ENCODE assay signal across 8 cellular contexts in genomic region chr12:8698132-8698829, GRCh38. TPM values are rescaled to one million over a fixed set of nuclear protein-coding genes. Genes with fewer than 3 reads are reported as not detected.
DNase-seq lines count a peak whose midpoint lies in the region; ATAC-seq and TF ChIP-seq lines count a peak whose summit lies in the region.

No MANE protein-coding gene starts in this region.

- no peaks in the 10 kb centered on the region for H3K79me2 ChIP-seq in fibroblast of lung (ENCODE audit: control insufficient read depth, insufficient read depth, low read length)

- peak overlapping the region; percentile 79 for H3K27ac ChIP-seq in fibroblast of lung (ENCODE audit: insufficient read depth, low read length)
- H3K27ac ChIP-seq in thoracic aorta, result peak overlapping the region; percentile 99

- peak overlapping the region; percentile 73 for H3K4me2 ChIP-seq in fibroblast of lung (ENCODE audit: extremely low read depth, insufficient read depth, low read length)

- H3K4me1 Mint-ChIP-seq in nephron, result peaks cover 49% of the 10 kb centered on the region

- H3K36me3 ChIP-seq in fibroblast of lung (ENCODE audit: control insufficient read depth, insufficient read depth, low read length) (no peaks in the 10 kb centered on the region), thoracic aorta (no peaks in the 10 kb centered on the region)

- peak; percentile 20 for DNase-seq in GDM1 (lab: John Stamatoyannopoulos, UW)
- DNase-seq in NCI-H345 treated with DMSO at 0.1 percent for 48 hours (lab: John Stamatoyannopoulos, UW; ENCODE audit: unreplicated experiment), result peak; percentile 12
- peak; percentile 24 for DNase-seq in activated T-helper 1 cell treated with Interleukin-2 at 50 U/mL for 16 hours (ENCODE audit: low read depth)
- peak; percentile 27 to 55 for DNase-seq in fibroblast of lung (ENCODE audit: low read depth in 2 of 2)
- no peak for DNase-seq in thoracic aorta (ENCODE audit: low spot score)
- DNase-seq in HPDE6-E6E7 (ENCODE audit: extremely low spot score), result no peak

- peak overlapping the region; percentile 91 for H3K9ac ChIP-seq in fibroblast of lung (ENCODE audit: insufficient read depth, low read length)

- H2AFZ ChIP-seq in fibroblast of lung (ENCODE audit: low read length), result peak overlapping the region; percentile 77

- peak overlapping the region; percentile 84 to 96 (median 87) for H3K27ac Mint-ChIP-seq in nephron

- H3K27me3 Mint-ChIP-seq in nephron (ENCODE audit: low read depth), result no peaks in the 10 kb centered on the region

- TF ChIP-seq CTCF in fibroblast of lung (conservative IDR thresholded peaks at IDR 0.05 in 1 of 2, IDR thresholded peaks at IDR 0.05 in 1 of 2; ENCODE audit: low read depth in 1 of 2, low read length in 2 of 2) (no peak), nephron (IDR thresholded peaks at IDR 0.05; ENCODE audit: unreplicated experiment in 3 of 3) (no peak), thoracic aorta (IDR thresholded peaks at IDR 0.05) (no peak)

- no peaks in the 10 kb centered on the region for H3K27me3 ChIP-seq in fibroblast of lung (ENCODE audit: control insufficient read depth, insufficient read depth, low read length)
- H3K27me3 ChIP-seq in thoracic aorta (replicated peaks; ENCODE audit: insufficient read depth), result no peaks in the 10 kb centered on the region

- H3K9me3 Mint-ChIP-seq in nephron, result no peaks in the 10 kb centered on the region

- no peaks in the 10 kb centered on the region for H3K4me1 ChIP-seq in fibroblast of lung (ENCODE audit: control insufficient read depth, extremely low read depth, insufficient read depth, low read length)
- H3K4me1 ChIP-seq in thoracic aorta (ENCODE audit: control insufficient read depth in 1 of 2, low read depth in 2 of 2), result peaks cover 13 to 43% of the 10 kb centered on the region in 2 donors

- peak overlapping the region; percentile 79 to 90 (median 82) for H3K4me3 ChIP-seq in fibroblast of lung (replicated peaks in 1 of 4; ENCODE audit: control extremely low read depth in 1 of 4, insufficient read depth in 1 of 4, low read depth in 3 of 4, low read length in 4 of 4)
- H3K4me3 ChIP-seq in thoracic aorta, result peak overlapping the region; percentile 99

- ATAC-seq in HG02571 (IDR thresholded peaks at IDR 0.05; ENCODE audit: unreplicated experiment) (peak; percentile 40), thoracic aorta (ENCODE audit: insufficient number of reproducible peaks, low FRiP score, low read depth) (peak; percentile 38)

- H3K9me3 ChIP-seq in fibroblast of lung (ENCODE audit: control insufficient read depth, insufficient read depth, low read depth, low read length) (no peaks in the 10 kb centered on the region), thoracic aorta (no peaks in the 10 kb centered on the region)

- peaks cover 4% of the 10 kb centered on the region for H3K36me3 Mint-ChIP-seq in nephron (ENCODE audit: low read depth)

- peak overlapping the region; percentile 79 to 95 (median 92) for H3K4me3 Mint-ChIP-seq in nephron

- H4K20me1 ChIP-seq in fibroblast of lung (ENCODE audit: control insufficient read depth, extremely low read depth, insufficient read depth, low read length), result no peaks in the 10 kb centered on the region

RNA-seq across cellular contexts. Expression of gene RIMKLB, which starts 0.5 kb away (rescaled TPM):
- total RNA-seq in fibroblast of lung (13.0 and 13.4 TPM in 2 replicates), thoracic aorta (100 to 1,000 TPM in 1 of 2 donors, 10 to 100 TPM in 1; 87.6 to 159 TPM)
- polyA plus RNA-seq in fibroblast of lung, result 13.0 and 22.3 TPM in 2 replicates
- 11.5 and 18.8 TPM in 2 replicates for polyA plus RNA-seq in fibroblast of lung (2012)
- 5.2 and 11.7 TPM in 2 replicates for polyA minus RNA-seq in fibroblast of lung (ENCODE audit: low replicate concordance)

RNA-seq across cellular contexts. Expression of gene MFAP5, which starts 35.7 kb away (rescaled TPM):
- 1.3 and 9.0 TPM in 2 replicates for total RNA-seq in fibroblast of lung
- polyA plus RNA-seq in fibroblast of lung, result 2.0 and 18.6 TPM in 2 replicates
- 1.8 and 12.1 TPM in 2 replicates for polyA plus RNA-seq in fibroblast of lung (2012)
- polyA minus RNA-seq in fibroblast of lung (ENCODE audit: low replicate concordance), result 6.0 TPM in 1 of 2 replicates, not detected in the other
- total RNA-seq in thoracic aorta, result 100 to 1,000 TPM; 158 to 186 TPM

Comparison
In these comparisons a context has a peak if more than half of its experiments do, and no peak if none do; other contexts are left out.
1. DNase-seq: peak in GDM1 (single experiment), NCI-H345 treated with DMSO at 0.1 percent for 48 hours (single experiment), activated T-helper 1 cell treated with Interleukin-2 at 50 U/mL for 16 hours (single experiment) and fibroblast of lung (2 of 2); none in thoracic aorta (single experiment) and HPDE6-E6E7 (single experiment).
2. RNA of gene MFAP5, which starts 35.7 kb away (total RNA-seq): 158 to 186 TPM in thoracic aorta; 1.3 to 9.0 TPM in fibroblast of lung; every median in the first group is over 10 times any median in the second.